In the genomic region with DNA sequence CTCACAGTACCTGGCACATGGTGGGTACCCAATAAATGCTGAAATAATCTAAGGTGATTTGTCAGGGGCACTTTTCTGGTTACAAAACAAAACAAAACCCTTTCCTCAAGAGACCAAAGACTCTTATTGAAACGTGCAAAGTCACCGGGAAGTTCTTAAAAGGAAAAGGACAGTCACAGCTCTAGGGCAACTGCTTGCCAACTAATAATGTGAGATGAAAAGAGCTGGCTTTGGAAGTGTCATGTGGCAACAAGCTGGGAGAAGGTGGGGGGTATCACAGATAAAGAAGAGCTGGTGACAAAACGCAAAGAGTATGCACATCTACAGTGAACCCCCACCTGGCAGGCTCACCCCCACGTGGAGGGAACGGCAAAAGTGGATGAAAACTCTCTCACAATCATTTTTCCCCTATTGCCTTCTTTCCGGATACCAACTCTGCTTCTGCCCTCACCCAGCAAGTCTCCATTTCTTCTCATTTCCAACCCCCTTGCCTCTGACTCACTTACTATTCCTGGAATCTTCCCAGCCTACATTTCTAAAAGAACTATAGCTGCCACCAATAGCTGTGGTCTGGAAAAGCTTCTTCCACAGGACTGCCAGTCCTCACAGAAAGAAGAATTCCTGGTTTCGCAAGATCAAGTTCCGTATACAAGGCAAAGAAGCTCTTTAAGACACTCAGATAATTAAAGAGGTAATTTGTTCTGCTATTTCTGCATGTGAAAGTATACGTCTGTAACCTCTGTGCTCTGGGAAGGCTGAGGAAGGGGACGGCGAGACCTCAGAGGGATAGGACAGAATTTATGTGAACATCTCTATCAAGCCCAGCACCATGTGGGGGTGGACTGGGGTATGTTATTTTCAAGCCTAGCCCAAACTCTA, we compare ENCODE assay signal across 12 cellular contexts. TPM values are rescaled to one million over a fixed set of nuclear protein-coding genes. Genes with fewer than 3 reads are reported as not detected.
A peak's percentile ranks its signal among the peaks of the same experiment; 100 is the strongest.
DNase-seq lines count a peak whose midpoint lies in the region; ATAC-seq, FAIRE-seq and TF ChIP-seq lines count a peak whose summit lies in the region.
"Had no signal": no experiment of that assay in that cellular context is flagged by ENCODE, and none has a peak within 500 bp of the region (broad histone marks: within the 10 kb centered on the region; RNA-seq: fewer than 3 reads in every experiment).

No MANE protein-coding gene starts in this region.

- dilution Hi-C loops in endothelial cell of umbilical vein (cut with MboI; ENCODE audit: extremely low pct_ligation_motif_present, low sequenced_read_pairs): no loop called here

- no peaks in the 10 kb centered on the region for H3K9me1 ChIP-seq in endothelial cell of umbilical vein (replicated peaks; ENCODE audit: control insufficient read depth, extremely low read depth, insufficient read depth, low read length)

- H3K4me2 ChIP-seq in endothelial cell of umbilical vein (ENCODE audit: insufficient read depth, low read length) (no peak overlapping the region), OCI-LY7 (ENCODE audit: low read length) (no peak overlapping the region)

- BruUV-seq in endothelial cell of umbilical vein (replicated peaks; lab: Mats Ljungman, UMichigan) (no TSS peak), OCI-LY7 (replicated peaks; lab: Mats Ljungman, UMichigan) (no TSS peak)

- no peak for ATAC-seq in activated naive CD8-positive, alpha-beta T cell treated with anti-CD3 and anti-CD28 coated beads, Interleukin-2, amount 10 ng/mL, durations not matched to agents 7 days and 5 days (ENCODE audit: low read depth)
- ATAC-seq in left colon: no peak
- ATAC-seq in GM21576 (IDR thresholded peaks at IDR 0.05; ENCODE audit: unreplicated experiment): no peak

- intact Hi-C loops in endothelial cell of umbilical vein (cut with micrococcal nuclease) (no loop called here), left colon (cut with DNase I, micrococcal nuclease) (no loop called here), OCI-LY7 (cut with micrococcal nuclease; ENCODE audit: unreplicated experiment) (no loop called here)

- peak overlapping the region; percentile 1 for H3K27ac Mint-ChIP-seq in activated naive CD8-positive, alpha-beta T cell treated with anti-CD3 and anti-CD28 coated beads, Interleukin-2, amount 10 ng/mL, durations not matched to agents 7 days and 5 days
- H3K27ac Mint-ChIP-seq in activated naive CD8-positive, alpha-beta T cell treated with anti-CD3 and anti-CD28 coated beads for 36 hours: no peak overlapping the region
- H3K27ac Mint-ChIP-seq: memory B cell; stimulated activated naive CD8-positive, alpha-beta T cell treated with anti-CD3 and anti-CD28 coated beads, Interleukin-15, Interleukin-2, amounts not matched to agents 100 ng/mL and 50 ng/mL, for 24 hours had no signal

- DNase-seq in activated naive CD8-positive, alpha-beta T cell treated with anti-CD3 and anti-CD28 coated beads, Interleukin-2, amount 10 ng/mL, durations not matched to agents 7 days and 5 days: no peak
- no peak for DNase-seq in activated naive CD8-positive, alpha-beta T cell treated with anti-CD3 and anti-CD28 coated beads for 36 hours
- no peak for DNase-seq in endothelial cell of umbilical vein (ENCODE audit: low read depth, low spot score)
- DNase-seq in left colon: no peak
- no peak for DNase-seq in OCI-LY7 (ENCODE audit: low spot score)
- DNase-seq in NCI-H446 (lab: John Stamatoyannopoulos, UW): no peak
- DNase-seq: H7, NCI-H524 had no signal

- H3K4me1 Mint-ChIP-seq in activated naive CD8-positive, alpha-beta T cell treated with anti-CD3 and anti-CD28 coated beads, Interleukin-2, amount 10 ng/mL, durations not matched to agents 7 days and 5 days: peaks cover 13% of the 10 kb centered on the region
- peaks cover 2% of the 10 kb centered on the region for H3K4me1 Mint-ChIP-seq in activated naive CD8-positive, alpha-beta T cell treated with anti-CD3 and anti-CD28 coated beads for 36 hours

- no peak overlapping the region for H3K4me3 Mint-ChIP-seq in activated naive CD8-positive, alpha-beta T cell treated with anti-CD3 and anti-CD28 coated beads, Interleukin-2, amount 10 ng/mL, durations not matched to agents 7 days and 5 days
- no peak overlapping the region for H3K4me3 Mint-ChIP-seq in activated naive CD8-positive, alpha-beta T cell treated with anti-CD3 and anti-CD28 coated beads for 36 hours
- H3K4me3 Mint-ChIP-seq: memory B cell; stimulated activated naive CD8-positive, alpha-beta T cell treated with anti-CD3 and anti-CD28 coated beads, Interleukin-15, Interleukin-2, amounts not matched to agents 100 ng/mL and 50 ng/mL, for 24 hours had no signal

- no peaks in the 10 kb centered on the region for H3K9me3 Mint-ChIP-seq in activated naive CD8-positive, alpha-beta T cell treated with anti-CD3 and anti-CD28 coated beads, Interleukin-2, amount 10 ng/mL, durations not matched to agents 7 days and 5 days
- no peaks in the 10 kb centered on the region for H3K9me3 Mint-ChIP-seq in activated naive CD8-positive, alpha-beta T cell treated with anti-CD3 and anti-CD28 coated beads for 36 hours
- H3K9me3 Mint-ChIP-seq: memory B cell; stimulated activated naive CD8-positive, alpha-beta T cell treated with anti-CD3 and anti-CD28 coated beads, Interleukin-15, Interleukin-2, amounts not matched to agents 100 ng/mL and 50 ng/mL, for 24 hours had no signal

- no peaks in the 10 kb centered on the region for H3K27me3 ChIP-seq in endothelial cell of umbilical vein (ENCODE audit: control insufficient read depth in 2 of 2, insufficient read depth in 2 of 2, low read length in 2 of 2)
- H3K27me3 ChIP-seq in muscle layer of duodenum (ENCODE audit: low read depth, low read length): no peaks in the 10 kb centered on the region

- peak; percentile 78 for FAIRE-seq in endothelial cell of umbilical vein (lab: Jason Lieb, UNC)

- H4K20me1 ChIP-seq in endothelial cell of umbilical vein (replicated peaks; ENCODE audit: control insufficient read depth, extremely low read depth, insufficient read depth, low read length): no peaks in the 10 kb centered on the region
- H4K20me1 ChIP-seq in OCI-LY7 (ENCODE audit: insufficient read depth, low read length): no peaks in the 10 kb centered on the region

- TF ChIP-seq POLR2A in endothelial cell of umbilical vein (IDR thresholded peaks at IDR 0.05; ENCODE audit: low read depth, low read length): no peak

- peaks cover 0 to 16% of the 10 kb centered on the region in 2 experiments for H3K36me3 ChIP-seq in endothelial cell of umbilical vein (ENCODE audit: control insufficient read depth in 2 of 2, extremely low read depth in 1 of 2, insufficient read depth in 2 of 2, low read length in 2 of 2)
- H3K36me3 ChIP-seq in muscle layer of duodenum (ENCODE audit: control insufficient read depth in 1 of 2, insufficient read depth in 2 of 2, low read length in 2 of 2): peaks cover 40 to 67% of the 10 kb centered on the region in 2 donors
- peaks cover 50% of the 10 kb centered on the region for H3K36me3 ChIP-seq in OCI-LY7 (ENCODE audit: insufficient read depth, low read length)

- TF ChIP-seq CTCF in endothelial cell of umbilical vein (IDR thresholded peaks at IDR 0.05; ENCODE audit: extremely low read depth in 1 of 2, insufficient read depth in 1 of 2, low read depth in 1 of 2, low read length in 2 of 2): no peak
- no peak for TF ChIP-seq CTCF in OCI-LY7 (conservative IDR thresholded peaks at IDR 0.05; ENCODE audit: low read length)

- CTCF ChIA-PET in endothelial cell of umbilical vein (lab: Charles Lee) (interaction anchor here (0.8 to 3.9 kb wide), 13 partner anchors 11 to 75 kb away, joined by 3 to 40 read pairs (median 5); partner anchors contain the start of gene ANPEP), OCI-LY7 (lab: Charles Lee; ENCODE audit: unreplicated experiment) (interaction anchor here (0.6 kb wide), 1 partner anchor 200 kb away, joined by 3 read pairs; no protein-coding TSS in a partner anchor)

- H3K9me2 ChIP-seq in OCI-LY7 (ENCODE audit: insufficient read depth, low read length): no peaks in the 10 kb centered on the region

- no peaks in the 10 kb centered on the region for H3K9me3 ChIP-seq in endothelial cell of umbilical vein (replicated peaks; ENCODE audit: control insufficient read depth, insufficient read depth, low read length)
- H3K9me3 ChIP-seq in muscle layer of duodenum (ENCODE audit: control insufficient read depth in 1 of 2, low read length in 2 of 2): no peaks in the 10 kb centered on the region
- no peaks in the 10 kb centered on the region for H3K9me3 ChIP-seq in OCI-LY7 (ENCODE audit: low read length)

- H2AFZ ChIP-seq in endothelial cell of umbilical vein (ENCODE audit: low read depth, low read length): no peak overlapping the region
- H2AFZ ChIP-seq in OCI-LY7 (ENCODE audit: low read length): no peak overlapping the region

- peak overlapping the region; percentile 2 for H3K27ac ChIP-seq in endothelial cell of umbilical vein (ENCODE audit: insufficient read depth, low read depth, low read length)
- H3K27ac ChIP-seq in muscle layer of duodenum (ENCODE audit: low read length): peak overlapping the region; percentile 50
- H3K27ac ChIP-seq in OCI-LY7 (ENCODE audit: low read depth, low read length, poor library complexity, severe bottlenecking): no peak overlapping the region

- POLR2A ChIA-PET in activated naive CD8-positive, alpha-beta T cell treated with anti-CD3 and anti-CD28 coated beads, Interleukin-2, amount 10 ng/mL, durations not matched to agents 7 days and 5 days (lab: Charles Lee): no interaction called here
- POLR2A ChIA-PET in endothelial cell of umbilical vein (lab: Charles Lee) (no interaction called here), OCI-LY7 (lab: Charles Lee) (interaction anchor here (1.0 to 1.6 kb wide), 2 partner anchors 24 to 262 kb away, joined by 3 read pairs; no protein-coding TSS in a partner anchor)

- H3K79me2 ChIP-seq in endothelial cell of umbilical vein (ENCODE audit: control insufficient read depth, insufficient read depth, low read length) (no peaks in the 10 kb centered on the region), OCI-LY7 (ENCODE audit: insufficient read depth, low read depth, low read length) (no peaks in the 10 kb centered on the region)

- no peaks in the 10 kb centered on the region for H3K27me3 Mint-ChIP-seq in activated naive CD8-positive, alpha-beta T cell treated with anti-CD3 and anti-CD28 coated beads, Interleukin-2, amount 10 ng/mL, durations not matched to agents 7 days and 5 days
- H3K27me3 Mint-ChIP-seq in activated naive CD8-positive, alpha-beta T cell treated with anti-CD3 and anti-CD28 coated beads for 36 hours: no peaks in the 10 kb centered on the region
- H3K27me3 Mint-ChIP-seq: memory B cell; stimulated activated naive CD8-positive, alpha-beta T cell treated with anti-CD3 and anti-CD28 coated beads, Interleukin-15, Interleukin-2, amounts not matched to agents 100 ng/mL and 50 ng/mL, for 24 hours had no signal

- no peak overlapping the region for H3K4me3 ChIP-seq in endothelial cell of umbilical vein (replicated peaks in 1 of 3; ENCODE audit: insufficient read depth in 1 of 3, low read depth in 1 of 3, low read length in 3 of 3)
- H3K4me3 ChIP-seq in muscle layer of duodenum (ENCODE audit: low read depth in 1 of 2, low read length in 2 of 2): no peak overlapping the region
- no peak overlapping the region for H3K4me3 ChIP-seq in OCI-LY7 (ENCODE audit: low read depth, low read length, poor library complexity, severe bottlenecking)

- peaks cover 15% of the 10 kb centered on the region for H3K36me3 Mint-ChIP-seq in activated naive CD8-positive, alpha-beta T cell treated with anti-CD3 and anti-CD28 coated beads, Interleukin-2, amount 10 ng/mL, durations not matched to agents 7 days and 5 days
- peaks cover 8% of the 10 kb centered on the region for H3K36me3 Mint-ChIP-seq in activated naive CD8-positive, alpha-beta T cell treated with anti-CD3 and anti-CD28 coated beads for 36 hours

- peaks cover 18% of the 10 kb centered on the region for H3K4me1 ChIP-seq in endothelial cell of umbilical vein (ENCODE audit: control insufficient read depth, extremely low read depth, insufficient read depth, low read length)
- peaks cover 3 to 8% of the 10 kb centered on the region in 2 donors for H3K4me1 ChIP-seq in muscle layer of duodenum (ENCODE audit: control insufficient read depth in 1 of 2, insufficient read depth in 2 of 2, low read length in 2 of 2)
- no peaks in the 10 kb centered on the region for H3K4me1 ChIP-seq in OCI-LY7 (ENCODE audit: insufficient read depth, low read length, poor library complexity, severe bottlenecking)

- no peak overlapping the region for H3K9ac ChIP-seq in endothelial cell of umbilical vein (replicated peaks; ENCODE audit: extremely low read depth, insufficient read depth, low read length)

RNA-seq across cellular contexts. Expression of gene ANPEP, which starts 21.8 kb away (rescaled TPM):
- total RNA-seq in activated naive CD8-positive, alpha-beta T cell treated with anti-CD3 and anti-CD28 coated beads, Interleukin-2, amount 10 ng/mL, durations not matched to agents 7 days and 5 days: 1 to 10 TPM; 2.7 to 3.0 TPM
- under 1 TPM in 1 of 2 experiments, not detected in 1; 0.27 TPM for total RNA-seq in activated naive CD8-positive, alpha-beta T cell treated with anti-CD3 and anti-CD28 coated beads for 36 hours
- total RNA-seq in endothelial cell of umbilical vein: 199 and 221 TPM in 2 replicates
- polyA plus RNA-seq in endothelial cell of umbilical vein: 177 and 190 TPM in 2 replicates
- polyA plus RNA-seq in endothelial cell of umbilical vein (2011; cell fraction: cytosol; rRNA removed): 189 and 193 TPM in 2 replicates
- polyA plus RNA-seq in endothelial cell of umbilical vein (2011; cell fraction: nucleus; rRNA removed): 268 and 281 TPM in 2 replicates
- polyA plus RNA-seq in endothelial cell of umbilical vein (2012): 227 and 501 TPM in 2 replicates
- polyA minus RNA-seq in endothelial cell of umbilical vein: 193 and 209 TPM in 2 replicates
- polyA minus RNA-seq in endothelial cell of umbilical vein (2011; cell fraction: cytosol; rRNA and poly(A)+ RNA removed): not detected
- 83.8 and 94.2 TPM in 2 replicates for polyA minus RNA-seq in endothelial cell of umbilical vein (2011; cell fraction: nucleus; rRNA and poly(A)+ RNA removed)
- 100 to 1,000 TPM; 439 to 623 TPM for total RNA-seq in left colon
- 0.03 and 0.10 TPM in 2 replicates for total RNA-seq in OCI-LY7 (2014; rRNA removed; shearing (Covaris generic))
- 0.29 TPM in 1 of 2 replicates, not detected in the other for total RNA-seq in OCI-LY7 (2022)

RNA-seq across cellular contexts. Expression of gene AP3S2, which starts 57.3 kb away (rescaled TPM):
- 10 to 100 TPM; 28.2 to 30.8 TPM for total RNA-seq in activated naive CD8-positive, alpha-beta T cell treated with anti-CD3 and anti-CD28 coated beads, Interleukin-2, amount 10 ng/mL, durations not matched to agents 7 days and 5 days
- total RNA-seq in activated naive CD8-positive, alpha-beta T cell treated with anti-CD3 and anti-CD28 coated beads for 36 hours: 10 to 100 TPM; 16.2 to 20.8 TPM
- total RNA-seq in endothelial cell of umbilical vein (20.4 and 31.1 TPM in 2 replicates), left colon (10 to 100 TPM; 54.0 to 59.3 TPM), OCI-LY7 (2022) (30.4 and 37.4 TPM in 2 replicates)
- polyA plus RNA-seq in endothelial cell of umbilical vein: 8.8 and 14.6 TPM in 2 replicates
- polyA plus RNA-seq in endothelial cell of umbilical vein (2011; cell fraction: cytosol; rRNA removed): 12.2 and 14.0 TPM in 2 replicates
- 15.8 and 16.5 TPM in 2 replicates for polyA plus RNA-seq in endothelial cell of umbilical vein (2011; cell fraction: nucleus; rRNA removed)
- polyA plus RNA-seq in endothelial cell of umbilical vein (2012): 19.6 and 20.7 TPM in 2 replicates
- 30.5 and 31.1 TPM in 2 replicates for polyA minus RNA-seq in endothelial cell of umbilical vein
- polyA minus RNA-seq in endothelial cell of umbilical vein (2011; cell fraction: cytosol; rRNA and poly(A)+ RNA removed): 28.6 TPM
- polyA minus RNA-seq in endothelial cell of umbilical vein (2011; cell fraction: nucleus; rRNA and poly(A)+ RNA removed): 33.9 and 48.7 TPM in 2 replicates
- total RNA-seq in OCI-LY7 (2014; rRNA removed; shearing (Covaris generic)): 20.8 and 28.5 TPM in 2 replicates

Comparison
In these comparisons a context has a peak if more than half of its experiments do, and no peak if none do; other contexts are left out.
1. RNA of gene ANPEP, which starts 21.8 kb away (total RNA-seq): 439 to 623 TPM in left colon and 199 to 221 TPM in endothelial cell of umbilical vein; 2.7 to 3.0 TPM in activated naive CD8-positive, alpha-beta T cell treated with anti-CD3 and anti-CD28 coated beads, Interleukin-2, amount 10 ng/mL, durations not matched to agents 7 days and 5 days, 0.03 to 0.29 TPM in OCI-LY7 and 0.27 TPM in activated naive CD8-positive, alpha-beta T cell treated with anti-CD3 and anti-CD28 coated beads for 36 hours; every median in the first group is over 10 times any median in the second.